17 cellular contexts compared by ENCODE assay signal in the genomic region with DNA sequence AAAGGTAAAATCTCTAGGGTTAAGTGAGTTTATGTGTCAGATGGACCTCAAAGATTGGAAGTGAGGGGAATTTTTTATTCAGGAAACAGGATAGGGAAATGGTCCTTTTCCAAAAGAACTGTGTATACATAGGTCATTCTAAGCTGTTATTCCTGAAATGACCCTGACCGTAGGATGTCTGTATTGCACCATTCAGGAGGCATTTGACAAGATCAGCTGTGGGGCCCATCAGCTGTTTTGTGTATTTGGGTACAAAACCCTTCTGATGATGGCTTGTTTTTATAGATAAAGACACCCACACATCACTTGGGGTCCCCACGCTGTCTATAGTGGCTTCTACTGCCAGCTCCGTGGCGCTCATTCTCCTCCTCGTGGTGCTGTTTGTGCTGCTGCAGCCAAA.
"Had no signal": no experiment of that assay in that cellular context is flagged by ENCODE, and none has a peak within 500 bp of the region (broad histone marks: within the 10 kb centered on the region; RNA-seq: fewer than 3 reads in every experiment).

No MANE protein-coding gene starts in this region.

- H3K4me3 Mint-ChIP-seq: neural crest cell had no signal

- DNase-seq: activated CD4-positive, alpha-beta T cell treated with anti-CD3 and anti-CD28 coated beads for 1 hour; activated gamma-delta T cell treated with Interleukin-2 at 50 U/mL for 16 hours; activated T-cell treated with anti-CD3 and anti-CD28 coated beads, Interleukin-2, amount 50 U/mL, for 1 hour; caudate nucleus; cortex of kidney; effector CD8-positive, alpha-beta T cell; gastrocnemius medialis; kidney; left ventricle myocardium superior; mesendoderm; pancreas; stimulated activated CD4-positive, alpha-beta T cell treated with anti-CD3 and anti-CD28 coated beads, Interleukin-4, amount 100 ng/mL, for 4 hours; T-helper 9 cell; transverse colon had no signal

- H3K27me3 ChIP-seq: adrenal gland, gastrocnemius medialis, pancreas, transverse colon had no signal

- H3K4me3 ChIP-seq: adrenal gland, gastrocnemius medialis, pancreas, transverse colon had no signal

- H3K9me3 Mint-ChIP-seq: neural crest cell had no signal

- H3K27ac ChIP-seq: epithelial cell of prostate, gastrocnemius medialis, pancreas had no signal

- ATAC-seq: gastrocnemius medialis, left ventricle myocardium superior, pancreas had no signal

- H3K9me3 ChIP-seq: adrenal gland, gastrocnemius medialis, pancreas, transverse colon had no signal
